In genomic region chr1:96130432-96130831, GRCh38 we compare ENCODE assay signal across 14 cellular contexts.
"Had no signal": no experiment of that assay in that cellular context is flagged by ENCODE, and none has a peak within 500 bp of the region (broad histone marks: within the 10 kb centered on the region; RNA-seq: fewer than 3 reads in every experiment).

No MANE protein-coding gene starts in this region.

- ATAC-seq: activated CD4-positive, CD25-positive, alpha-beta regulatory T cell treated with anti-CD3 and anti-CD28 coated beads, Interleukin-2, amount 50 U/mL, for 24 hours; activated CD8-positive, alpha-beta T cell treated with anti-CD3 and anti-CD28 coated beads, Interleukin-2, amount 10 ng/mL, durations not matched to agents 7 days and 5 days; body of pancreas; effector memory CD8-positive, alpha-beta T cell; left ventricle myocardium superior had no signal

- H3K27ac ChIP-seq: body of pancreas, esophagus squamous epithelium, right atrium auricular region, tibial nerve had no signal

- H3K9me3 ChIP-seq: body of pancreas, esophagus squamous epithelium, right atrium auricular region, tibial nerve had no signal

- H3K4me3 ChIP-seq: body of pancreas, esophagus squamous epithelium, right atrium auricular region, tibial nerve had no signal

- DNase-seq: activated CD4-positive, alpha-beta T cell treated with anti-CD3 and anti-CD28 coated beads, Interleukin-2, amount 10 ng/mL, durations not matched to agents 7 days and 5 days; activated CD8-positive, alpha-beta T cell treated with anti-CD3 and anti-CD28 coated beads, Interleukin-2, amount 10 ng/mL, durations not matched to agents 7 days and 5 days; activated naive CD4-positive, alpha-beta T cell treated with Interleukin-2 at 50 U/mL for 16 hours; activated T-cell treated with anti-CD3 and anti-CD28 coated beads, Interleukin-2, amount 50 U/mL, for 24 hours; body of pancreas; effector memory CD8-positive, alpha-beta T cell; esophagus squamous epithelium; immature natural killer cell; kidney glomerular epithelial cell; left ventricle myocardium superior; stimulated activated CD4-positive, alpha-beta T cell treated with anti-CD3 and anti-CD28 coated beads, Interleukin-2, amount 100 ng/mL, for 24 hours had no signal

- H3K4me1 ChIP-seq: body of pancreas, esophagus squamous epithelium, right atrium auricular region, tibial nerve had no signal

- H3K27me3 ChIP-seq: body of pancreas, esophagus squamous epithelium, right atrium auricular region, tibial nerve had no signal

- H3K36me3 ChIP-seq: esophagus squamous epithelium, right atrium auricular region, tibial nerve had no signal
